In the genomic region with DNA sequence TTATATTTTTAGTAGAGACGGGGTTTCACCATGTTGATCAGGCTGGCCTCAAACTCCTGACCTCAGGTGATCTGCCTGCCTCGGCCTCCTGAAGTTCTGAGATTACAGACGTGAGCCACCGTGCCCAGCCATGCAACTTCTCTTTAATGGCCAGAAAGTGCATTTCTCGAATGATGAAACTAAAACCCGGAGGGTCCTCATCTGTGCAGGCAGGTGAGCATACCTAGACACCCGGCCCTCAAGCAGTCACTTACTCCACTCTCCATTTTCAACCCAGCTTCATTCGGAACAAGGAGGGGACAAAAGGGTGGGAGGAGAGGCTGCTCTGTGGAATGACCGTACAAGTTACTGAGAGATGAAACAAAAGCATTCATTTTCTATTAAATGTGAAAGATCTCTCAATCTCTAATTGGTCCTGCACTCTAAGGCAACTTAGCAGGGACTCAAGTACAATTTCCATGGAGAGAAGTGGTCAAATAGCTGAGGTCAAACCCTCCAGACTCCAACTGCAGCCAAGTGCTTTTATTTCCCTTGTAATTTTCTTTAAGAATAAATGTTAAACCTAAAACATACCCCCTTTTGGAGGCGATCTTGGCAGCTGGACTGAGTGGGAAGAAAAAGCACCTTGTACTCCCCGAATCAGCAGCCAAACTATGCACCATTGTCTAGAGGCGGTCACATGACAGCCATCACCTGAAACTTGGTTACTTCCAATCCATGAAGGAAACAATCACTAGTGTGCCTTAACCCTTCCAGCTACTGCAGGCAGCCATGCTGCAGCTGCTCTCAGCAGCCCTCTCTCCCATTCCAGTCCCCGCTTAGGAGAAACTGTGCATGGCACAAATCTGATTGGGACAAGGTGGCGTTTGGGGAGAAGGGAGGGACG, we compare ENCODE assay signal across 8 cellular contexts.
DNase-seq lines count a peak whose midpoint lies in the region; ATAC-seq and TF ChIP-seq lines count a peak whose summit lies in the region.

No MANE protein-coding gene starts in this region.

- ATAC-seq in heart right ventricle (peak; percentile 41 to 66 (median 62)), HG02623 (IDR thresholded peaks at IDR 0.05; ENCODE audit: unreplicated experiment) (no peak), HG03175 (IDR thresholded peaks at IDR 0.05; ENCODE audit: unreplicated experiment) (no peak)

- peak overlapping the region; percentile 75 for H3K27ac ChIP-seq in SU-DHL-6 (ENCODE audit: low read depth, low read length)
- peak overlapping the region; percentile 5 to 85 (median 71) for H3K27ac ChIP-seq in heart right ventricle

- peaks cover 11 to 92% (median 56%) of the 10 kb centered on the region in 9 donors for H3K4me1 ChIP-seq in heart right ventricle

- peak; percentile 60 for DNase-seq in DMS79 treated with DMSO at 0.1 percent for 48 hours (lab: John Stamatoyannopoulos, UW)
- no peak for DNase-seq in heart right ventricle
- DNase-seq in progenitor cell of endocrine pancreas (ENCODE audit: low spot score, unreplicated experiment) = no peak
- no peak for DNase-seq in cortex of kidney (lab: John Stamatoyannopoulos, UW)
- no peak for DNase-seq in T-helper 1 cell

- peak overlapping the region; percentile 39 for H3K9ac ChIP-seq in SU-DHL-6 (ENCODE audit: low read length)

- peaks cover 4% of the 10 kb centered on the region for H3K9me3 Mint-ChIP-seq in progenitor cell of endocrine pancreas (ENCODE audit: low read depth)

- no peak for TF ChIP-seq CTCF in SU-DHL-6 (IDR thresholded peaks at IDR 0.05; ENCODE audit: insufficient read depth, low read length, poor library complexity, severe bottlenecking)
- TF ChIP-seq CTCF in heart right ventricle (IDR thresholded peaks at IDR 0.05) = no peak
- no peak for TF ChIP-seq CTCF in progenitor cell of endocrine pancreas (IDR thresholded peaks at IDR 0.05; ENCODE audit: unreplicated experiment)

- peak overlapping the region; percentile 74 for H3K4me3 Mint-ChIP-seq in progenitor cell of endocrine pancreas (ENCODE audit: low read depth)

- H3K27me3 ChIP-seq in SU-DHL-6 (ENCODE audit: low read length) (no peaks in the 10 kb centered on the region), heart right ventricle (no peaks in the 10 kb centered on the region)

- H3F3A ChIP-seq in SU-DHL-6 (ENCODE audit: insufficient read depth) = peaks cover 20% of the 10 kb centered on the region

- no peaks in the 10 kb centered on the region for H3K27me3 Mint-ChIP-seq in progenitor cell of endocrine pancreas

- H3K4me2 ChIP-seq in SU-DHL-6 (ENCODE audit: low read depth, low read length, poor library complexity, severe bottlenecking) = peak overlapping the region; percentile 65

- H3K9me3 ChIP-seq in SU-DHL-6 (ENCODE audit: insufficient read depth, low read length) (no peaks in the 10 kb centered on the region), heart right ventricle (no peaks in the 10 kb centered on the region)

- H3K79me2 ChIP-seq in SU-DHL-6 (ENCODE audit: insufficient read depth, low read length) = peaks cover 94% of the 10 kb centered on the region

- H3K27ac Mint-ChIP-seq in progenitor cell of endocrine pancreas = peak overlapping the region; percentile 97

- peaks cover 43% of the 10 kb centered on the region for H3K4me1 Mint-ChIP-seq in progenitor cell of endocrine pancreas (ENCODE audit: low read depth)

- H3K36me3 ChIP-seq in SU-DHL-6 (ENCODE audit: low read length) (no peaks in the 10 kb centered on the region), heart right ventricle (peaks cover 0 to 5% (median 0%) of the 10 kb centered on the region in 9 donors)

- H3K36me3 Mint-ChIP-seq in progenitor cell of endocrine pancreas (ENCODE audit: insufficient read depth) = peaks cover 8% of the 10 kb centered on the region

- H4K20me1 ChIP-seq in SU-DHL-6 (ENCODE audit: low read depth, low read length) = no peaks in the 10 kb centered on the region

- 26 to 35% methylated on average over 15 of the region's 15 CpGs for WGBS in heart right ventricle, 2 donors

- intact Hi-C loops in heart right ventricle (cut with DNase I) = loop anchor here in 3 of 10 donors (5.0 to 10.0 kb wide), 2 partner anchors 53 to 61 kb away; partner anchors contain the start of gene VGLL4 (in 2 of the 3)

- H2AFZ ChIP-seq in SU-DHL-6 (ENCODE audit: low read depth, low read length, severe bottlenecking) = no peak overlapping the region

- H3K4me3 ChIP-seq in SU-DHL-6 (ENCODE audit: insufficient read depth, low read length, poor library complexity, severe bottlenecking) = peak overlapping the region; percentile 24
- H3K4me3 ChIP-seq in heart right ventricle = peak overlapping the region in 9 of 10 donors; percentile 6 to 51 (median 46)

- no peaks in the 10 kb centered on the region for H3K9me2 ChIP-seq in SU-DHL-6 (replicated peaks; ENCODE audit: insufficient read depth, low read length)

Comparison
In these comparisons a context has a peak if more than half of its experiments do, and no peak if none do; other contexts are left out.
1. ATAC-seq: peak in heart right ventricle (8 of 8); none in HG02623 (single experiment) and HG03175 (single experiment).